ENCODE assay signal across 11 cellular contexts in genomic region chr20:1001981-1002681, GRCh38. TPM values are rescaled to one million over a fixed set of nuclear protein-coding genes. Genes with fewer than 3 reads are reported as not detected.
DNase-seq lines count a peak whose midpoint lies in the region; ATAC-seq, FAIRE-seq and TF ChIP-seq lines count a peak whose summit lies in the region.
"Had no signal": no experiment of that assay in that cellular context is flagged by ENCODE, and none has a peak within 500 bp of the region (broad histone marks: within the 10 kb centered on the region; RNA-seq: fewer than 3 reads in every experiment).

Gene RSPO4, minus strand, starts transcription at chr20:1002311. Its CDS starts 147 bp downstream, at chr20:1002164.

- no peaks in the 10 kb centered on the region for H3F3A ChIP-seq in GM23338 (replicated peaks; ENCODE audit: low read depth)

- peaks cover 21% of the 10 kb centered on the region for H3K27me3 Mint-ChIP-seq in GM23338 (ENCODE audit: insufficient read depth, low read depth, poor library complexity)

- no peaks in the 10 kb centered on the region for H3K9me3 ChIP-seq in A549
- no peaks in the 10 kb centered on the region for H3K9me3 ChIP-seq in GM12878 (replicated peaks; ENCODE audit: control insufficient read depth, insufficient read depth, low read length)
- no peaks in the 10 kb centered on the region for H3K9me3 ChIP-seq in mesodermal cell (ENCODE audit: control insufficient read depth, low read length)
- H3K9me3 ChIP-seq in right lobe of liver, result no peaks in the 10 kb centered on the region
- H3K9me3 ChIP-seq: right atrium auricular region had no signal

- H3K9me3 Mint-ChIP-seq in GM23338, result no peaks in the 10 kb centered on the region; the same call in 1 of the 3 replicates

- H3K9me2 ChIP-seq in GM23338 (ENCODE audit: insufficient read depth), result 0 out of 2 replicates have a peak, but pooled peaks cover 6% of the 10 kb centered on the region

- H3K79me2 ChIP-seq in GM23338 (replicated peaks; ENCODE audit: insufficient read depth) (no peaks in the 10 kb centered on the region), GM12878 (ENCODE audit: control insufficient read depth, insufficient read depth, low read length) (no peaks in the 10 kb centered on the region)

- H3K27ac Mint-ChIP-seq in GM23338, result no peak within 1 kb of the TSS

- no peak within 1 kb of the TSS for H3K27ac ChIP-seq in A549
- no peak within 1 kb of the TSS for H3K27ac ChIP-seq in GM23338 (ENCODE audit: low read depth)
- H3K27ac ChIP-seq in GM12878 (ENCODE audit: control insufficient read depth, insufficient read depth), result no peak within 1 kb of the TSS
- H3K27ac ChIP-seq in mesodermal cell (ENCODE audit: low read depth, low read length, severe bottlenecking), result peak within 1 kb of the TSS; percentile 87
- H3K27ac ChIP-seq in right lobe of liver, result no peak within 1 kb of the TSS
- H3K27ac ChIP-seq: right atrium auricular region had no signal

- POLR2A ChIA-PET in A549 (lab: Yijun Ruan, JAX), result no interaction called here
- POLR2A ChIA-PET in GM12878 (lab: Charles Lee), result no interaction called here

- TF ChIP-seq RAD21 in A549 (conservative IDR thresholded peaks at IDR 0.05 in 1 of 2, IDR thresholded peaks at IDR 0.05 in 1 of 2) (no peak), GM12878 (IDR thresholded peaks at IDR 0.05; ENCODE audit: insufficient read depth, low read depth, low read length) (no peak)

- H3K4me2 ChIP-seq in A549, result peak within 1 kb of the TSS; percentile 68
- peak within 1 kb of the TSS; percentile 82 for H3K4me2 ChIP-seq in GM23338
- H3K4me2 ChIP-seq in GM12878 (ENCODE audit: control insufficient read depth, insufficient read depth), result no peak within 1 kb of the TSS

- H3K36me3 Mint-ChIP-seq in GM23338 (ENCODE audit: low read depth), result no peaks in the 10 kb centered on the region; the same call in 2 of the 3 replicates

- no peaks in the 10 kb centered on the region for H4K20me1 ChIP-seq in GM23338 (replicated peaks; ENCODE audit: insufficient read depth)
- no peaks in the 10 kb centered on the region for H4K20me1 ChIP-seq in GM12878 (ENCODE audit: control insufficient read depth, insufficient read depth)

- WGBS in A549 (ENCODE audit: missing lambda C conversion rate), result 30% methylated on average over 48 of the region's 85 CpGs
- 46% methylated on average over 54 of the region's 85 CpGs for WGBS in GM12878 (ENCODE audit: insufficient coverage, insufficient replicate concordance, low lambda C conversion rate, missing lambda C conversion rate)
- WGBS in mesodermal cell (ENCODE audit: insufficient coverage in 2 of 2), 2 experiments, result 1 to 2% methylated on average over 56 to 63 of the region's 85 CpGs
- WGBS in right lobe of liver (ENCODE audit: insufficient coverage, low coverage, low lambda C conversion rate, missing lambda C conversion rate), result 0% methylated on average over 2 of the region's 85 CpGs

- no peaks in the 10 kb centered on the region for H3K36me3 ChIP-seq in GM23338 (ENCODE audit: insufficient read depth)
- H3K36me3 ChIP-seq in GM12878 (ENCODE audit: control insufficient read depth in 2 of 2, insufficient read depth in 2 of 2, low read length in 1 of 2), result no peaks in the 10 kb centered on the region
- no peaks in the 10 kb centered on the region for H3K36me3 ChIP-seq in mesodermal cell (ENCODE audit: control insufficient read depth, insufficient read depth, low read length)
- no peaks in the 10 kb centered on the region for H3K36me3 ChIP-seq in right lobe of liver
- H3K36me3 ChIP-seq: right atrium auricular region had no signal

- CTCF ChIA-PET in A549 (lab: Yijun Ruan, JAX), result interaction anchor here (1.5 kb wide), 1 partner anchor 19 kb away, joined by 4 read pairs; no protein-coding TSS in a partner anchor
- CTCF ChIA-PET in GM12878 (lab: Yijun Ruan, JAX), result no interaction called here

- no TSS peak for BruUV-seq in GM12878 (replicated peaks; lab: Mats Ljungman, UMichigan)

- TF ChIP-seq EP300 in A549 (IDR thresholded peaks at IDR 0.05), result no peak
- no peak for TF ChIP-seq EP300 in GM12878 (IDR thresholded peaks at IDR 0.05; ENCODE audit: borderline replicate concordance in 1 of 2, control insufficient read depth in 1 of 2, low read depth in 2 of 2, low read length in 2 of 2)

- H3K9ac ChIP-seq in GM12878 (ENCODE audit: control insufficient read depth, insufficient read depth, low read length), result no peak within 1 kb of the TSS

- H3K4me3 Mint-ChIP-seq in GM23338, result peak within 1 kb of the TSS; percentile 83

- H3K4me3 ChIP-seq in A549 (peak within 1 kb of the TSS; percentile 32; the same call in 2 of the 3 replicates), GM23338 (peak within 1 kb of the TSS; percentile 61), GM12878 (no peak within 1 kb of the TSS), mesodermal cell (ENCODE audit: extremely low read depth, insufficient read depth, low read length, poor library complexity, severe bottlenecking) (peak within 1 kb of the TSS; percentile 44), right lobe of liver (no peak within 1 kb of the TSS)

- FAIRE-seq in A549 (lab: Jason Lieb, UNC) (no peak), GM12878 (lab: Jason Lieb, UNC) (no peak)

- peaks cover 22% of the 10 kb centered on the region for H3K4me1 Mint-ChIP-seq in GM23338

- TF ChIP-seq POLR2A in A549 (IDR thresholded peaks at IDR 0.05; ENCODE audit: low read length) (no peak), GM12878 (IDR thresholded peaks at IDR 0.05; ENCODE audit: low read depth, low read length) (no peak), right lobe of liver (IDR thresholded peaks at IDR 0.05) (no peak)

- RAD21 ChIA-PET in GM12878 (lab: Charles Lee; ENCODE audit: unreplicated experiment), result no interaction called here

- H3K27me3 ChIP-seq in GM23338 (ENCODE audit: insufficient read depth) (peaks cover 27% of the 10 kb centered on the region), GM12878 (replicated peaks in 1 of 2; ENCODE audit: control insufficient read depth in 2 of 2, insufficient read depth in 2 of 2, low read length in 1 of 2) (peaks cover 8 to 18% of the 10 kb centered on the region in 2 experiments), right lobe of liver (peaks cover 0 to 7% of the 10 kb centered on the region in 2 donors)

- in situ Hi-C loops in GM12878 (cut with MboI), result no loop called here

- intact Hi-C loops in GM12878 (cut with micrococcal nuclease; ENCODE audit: unreplicated experiment), result no loop called here
- intact Hi-C loops in right lobe of liver (cut with DNase I), result no loop called here

- SMC1A ChIA-PET in GM12878 (lab: Charles Lee; ENCODE audit: uncharacterized antibody, unreplicated experiment), result no interaction called here

- TF ChIP-seq CTCF in A549 (IDR thresholded peaks at IDR 0.05) (no peak), GM23338 (conservative IDR thresholded peaks at IDR 0.05; ENCODE audit: low read depth in 2 of 2) (no peak), GM12878 (IDR thresholded peaks at IDR 0.05 in 2 of 3, conservative IDR thresholded peaks at IDR 0.05 in 1 of 3; ENCODE audit: control insufficient read depth in 2 of 3, extremely low read depth in 1 of 3, insufficient read depth in 1 of 3, low read depth in 3 of 3, low read length in 3 of 3) (no peak), right lobe of liver (IDR thresholded peaks at IDR 0.05) (no peak)

- no peak for DNase-seq in A549 (ENCODE audit: low read depth in 1 of 2, low spot score in 1 of 2)
- DNase-seq in GM23338 (ENCODE audit: low spot score), result peak; percentile 57
- no peak for DNase-seq in GM12878 (ENCODE audit: low read depth, low spot score)
- DNase-seq in epidermal melanocyte (ENCODE audit: insufficient read length, low spot score), result no peak
- no peak for DNase-seq in right lobe of liver
- no peak for DNase-seq in HUDEP-2 (lab: John Stamatoyannopoulos, UW; ENCODE audit: unreplicated experiment in 76 of 76)
- DNase-seq: cortex of kidney, OCI-M1 had no signal

- peak within 1 kb of the TSS; percentile 100 for H2AFZ ChIP-seq in GM23338
- H2AFZ ChIP-seq in GM12878 (ENCODE audit: control insufficient read depth, low read depth, low read length), result no peak within 1 kb of the TSS

- ATAC-seq in A549 (no peak), GM23338 (peak; percentile 74), GM12878 (no peak), HG02642 (IDR thresholded peaks at IDR 0.05; ENCODE audit: poor library complexity, unreplicated experiment) (no peak), right lobe of liver (no peak)

- H3K4me1 ChIP-seq in A549 (no peaks in the 10 kb centered on the region; the same call in 2 of the 3 replicates), GM23338 (ENCODE audit: insufficient read depth) (peaks cover 10% of the 10 kb centered on the region), GM12878 (ENCODE audit: control insufficient read depth, insufficient read depth, low read length) (no peaks in the 10 kb centered on the region), mesodermal cell (ENCODE audit: control insufficient read depth, insufficient read depth, low read length, poor library complexity, severe bottlenecking) (no peaks in the 10 kb centered on the region), right lobe of liver (no peaks in the 10 kb centered on the region)

RNA-seq across cellular contexts. Expression of gene RSPO4, which starts in this region (rescaled TPM):
- polyA plus RNA-seq in A549 (2011; rRNA removed) (not detected in 2 replicates), A549 (2017; fragmentation: RNase III; extraction: RNeasy Plus Mini Kit Qiagen cat#74134 plus additional on column Dnase treatment) (not detected in 3 replicates), GM23338 (2016; fragmentation: Nextera tagmentation; extraction: Ambion mirVana) (3.6 and 4.5 TPM in 2 replicates), GM12878 (2011; rRNA removed) (not detected in 2 replicates), GM12878 (2014; fragmentation: Illumina TruSeq; extraction: Trizol) (not detected in 2 replicates), GM12878 (2014; fragmentation: Nextera tagmentation; extraction: Ambion mirVana) (not detected), GM12878 (2014; rRNA removed) (0.06 and 0.08 TPM in 2 replicates), GM12878 (2016; fragmentation: Nextera tagmentation; extraction: Ambion mirVana) (not detected)
- not detected in 2 replicates for polyA plus RNA-seq in A549 (2012; cell fraction: cytosol; rRNA removed)
- 0.02 TPM in 1 of 2 replicates, not detected in the other for polyA plus RNA-seq in A549 (2012; cell fraction: nucleus; rRNA removed)
- polyA minus RNA-seq in A549 (2011; rRNA and poly(A)+ RNA removed), result not detected in 2 replicates
- total RNA-seq in GM23338 (2014; rRNA removed; shearing (Covaris generic)), result 0.74 and 2.8 TPM in 2 replicates
- total RNA-seq in GM12878 (2013; cell fraction: nucleolus; rRNA removed), result not detected in 2 replicates
- total RNA-seq in GM12878 (2014; rRNA removed) (not detected in 2 replicates), GM12878 (2014; rRNA removed; fragmentation: Illumina TruSeq; extraction: Trizol) (not detected in 2 replicates), GM12878 (2021) (not detected in 2 replicates), right lobe of liver (under 1 TPM in 2 of 6 experiments, not detected in 4; 0.07 to 0.51 TPM)
- polyA plus RNA-seq in GM12878 (2011; ENCODE audit: low read depth), result not detected
- not detected in 2 replicates for polyA plus RNA-seq in GM12878 (2011; cell fraction: cytosol; rRNA removed)
- 0.07 TPM in 1 of 2 replicates, not detected in the other for polyA plus RNA-seq in GM12878 (2011; cell fraction: nucleus; rRNA removed)
- polyA plus RNA-seq in GM12878 (2012), result not detected in 2 replicates
- not detected in 2 replicates for polyA minus RNA-seq in GM12878 (2011; rRNA and poly(A)+ RNA removed)
- not detected in 2 replicates for polyA minus RNA-seq in GM12878 (2011; cell fraction: cytosol; rRNA and poly(A)+ RNA removed)
- not detected in 2 replicates for polyA minus RNA-seq in GM12878 (2011; cell fraction: nucleus; rRNA and poly(A)+ RNA removed)
- polyA plus RNA-seq in mesodermal cell (2013, experiment 1 of 2), result 7.0 TPM
- 5.7 TPM for polyA plus RNA-seq in mesodermal cell (2013, experiment 2 of 2)

Comparison
In these comparisons a context has a peak if more than half of its experiments do, and no peak if none do; other contexts are left out.
1. H3K4me3 ChIP-seq: peak in A549 (single experiment), GM23338 (single experiment) and mesodermal cell (single experiment); none in GM12878 (single experiment) and right lobe of liver (0 of 3).